1 cellular context compared by ENCODE assay signal in genomic region chr6:41964201-41964887, GRCh38.
TF ChIP-seq lines count a peak whose summit lies in the region.

No MANE protein-coding gene starts in this region.

TF ChIP-seq in SK-N-SH, 30 proteins besides CTCF, POLR2A, EP300 and RAD21 (continued from another document):
- no peak for TF ChIP-seq MXI1 (IDR thresholded peaks at IDR 0.05; ENCODE audit: low read depth, low read length)
- no peak for TF ChIP-seq TAF1 (IDR thresholded peaks at IDR 0.05; ENCODE audit: borderline replicate concordance, low read depth, low read length)
- no peak for TF ChIP-seq JUND (IDR thresholded peaks at IDR 0.05)
- no peak for TF ChIP-seq FOXJ3 (CRISPR knock-in tag; IDR thresholded peaks at IDR 0.05)
- TF ChIP-seq ELF1 (IDR thresholded peaks at IDR 0.05) = no peak
- no peak for TF ChIP-seq NRF1 (IDR thresholded peaks at IDR 0.05; ENCODE audit: low read depth, low read length)
- TF ChIP-seq GABPA (IDR thresholded peaks at IDR 0.05; ENCODE audit: low read depth) = no peak
- TF ChIP-seq USF2 (IDR thresholded peaks at IDR 0.05; ENCODE audit: borderline replicate concordance, low read depth, low read length) = no peak
- no peak for TF ChIP-seq NFIC (IDR thresholded peaks at IDR 0.05; ENCODE audit: borderline replicate concordance)
- TF ChIP-seq IRF3 (IDR thresholded peaks at IDR 0.05; ENCODE audit: low read depth, low read length) = no peak
- no peak for TF ChIP-seq RXRA (IDR thresholded peaks at IDR 0.05; ENCODE audit: borderline replicate concordance, low read depth)
